In the genomic region with DNA sequence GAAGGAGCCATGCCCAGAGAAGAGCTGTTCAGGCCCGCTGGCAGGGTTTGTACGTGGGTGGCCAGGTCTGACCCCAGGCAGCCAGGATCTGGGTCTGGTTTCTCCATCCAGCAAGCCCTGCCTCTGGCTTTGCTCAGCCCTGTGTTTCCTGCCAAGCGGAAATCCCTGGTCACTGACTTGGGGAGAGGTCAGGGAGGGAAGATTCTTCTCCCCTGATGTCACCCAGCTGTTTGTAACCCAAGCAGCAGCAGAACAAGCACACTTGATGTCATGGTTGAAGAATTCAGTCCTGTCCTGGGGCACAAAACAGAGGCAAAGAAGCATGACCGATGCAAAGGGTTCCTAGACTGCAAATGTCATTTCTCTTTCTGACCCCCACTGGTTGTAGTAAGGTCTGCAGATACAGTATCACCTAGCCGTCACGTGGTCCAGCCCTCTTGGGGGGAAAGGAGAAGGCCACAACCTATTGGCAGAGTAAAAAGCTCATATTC, we compare ENCODE assay signal across 1 cellular context.
TF ChIP-seq lines count a peak whose summit lies in the region.

No MANE protein-coding gene starts in this region.

TF ChIP-seq in HEK293, 187 proteins besides CTCF, POLR2A, EP300 and RAD21 (continued from another document and continues in another):
- TF ChIP-seq, protein P1, sequence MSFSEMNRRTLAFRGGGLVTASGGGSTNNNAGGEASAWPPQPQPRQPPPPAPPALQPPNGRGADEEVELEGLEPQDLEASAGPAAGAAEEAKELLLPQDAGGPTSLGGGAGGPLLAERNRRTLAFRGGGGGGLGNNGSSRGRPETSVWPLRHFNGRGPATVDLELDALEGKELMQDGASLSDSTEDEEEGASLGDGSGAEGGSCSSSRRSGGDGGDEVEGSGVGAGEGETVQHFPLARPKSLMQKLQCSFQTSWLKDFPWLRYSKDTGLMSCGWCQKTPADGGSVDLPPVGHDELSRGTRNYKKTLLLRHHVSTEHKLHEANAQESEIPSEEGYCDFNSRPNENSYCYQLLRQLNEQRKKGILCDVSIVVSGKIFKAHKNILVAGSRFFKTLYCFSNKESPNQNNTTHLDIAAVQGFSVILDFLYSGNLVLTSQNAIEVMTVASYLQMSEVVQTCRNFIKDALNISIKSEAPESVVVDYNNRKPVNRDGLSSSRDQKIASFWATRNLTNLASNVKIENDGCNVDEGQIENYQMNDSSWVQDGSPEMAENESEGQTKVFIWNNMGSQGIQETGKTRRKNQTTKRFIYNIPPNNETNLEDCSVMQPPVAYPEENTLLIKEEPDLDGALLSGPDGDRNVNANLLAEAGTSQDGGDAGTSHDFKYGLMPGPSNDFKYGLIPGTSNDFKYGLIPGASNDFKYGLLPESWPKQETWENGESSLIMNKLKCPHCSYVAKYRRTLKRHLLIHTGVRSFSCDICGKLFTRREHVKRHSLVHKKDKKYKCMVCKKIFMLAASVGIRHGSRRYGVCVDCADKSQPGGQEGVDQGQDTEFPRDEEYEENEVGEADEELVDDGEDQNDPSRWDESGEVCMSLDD (tag by site-specific recombination; IDR thresholded peaks at IDR 0.05), result no peak
- TF ChIP-seq, protein P2, sequence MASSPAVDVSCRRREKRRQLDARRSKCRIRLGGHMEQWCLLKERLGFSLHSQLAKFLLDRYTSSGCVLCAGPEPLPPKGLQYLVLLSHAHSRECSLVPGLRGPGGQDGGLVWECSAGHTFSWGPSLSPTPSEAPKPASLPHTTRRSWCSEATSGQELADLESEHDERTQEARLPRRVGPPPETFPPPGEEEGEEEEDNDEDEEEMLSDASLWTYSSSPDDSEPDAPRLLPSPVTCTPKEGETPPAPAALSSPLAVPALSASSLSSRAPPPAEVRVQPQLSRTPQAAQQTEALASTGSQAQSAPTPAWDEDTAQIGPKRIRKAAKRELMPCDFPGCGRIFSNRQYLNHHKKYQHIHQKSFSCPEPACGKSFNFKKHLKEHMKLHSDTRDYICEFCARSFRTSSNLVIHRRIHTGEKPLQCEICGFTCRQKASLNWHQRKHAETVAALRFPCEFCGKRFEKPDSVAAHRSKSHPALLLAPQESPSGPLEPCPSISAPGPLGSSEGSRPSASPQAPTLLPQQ (tag by site-specific recombination; IDR thresholded peaks at IDR 0.05), result peak; percentile 83
- TF ChIP-seq, protein P3, sequence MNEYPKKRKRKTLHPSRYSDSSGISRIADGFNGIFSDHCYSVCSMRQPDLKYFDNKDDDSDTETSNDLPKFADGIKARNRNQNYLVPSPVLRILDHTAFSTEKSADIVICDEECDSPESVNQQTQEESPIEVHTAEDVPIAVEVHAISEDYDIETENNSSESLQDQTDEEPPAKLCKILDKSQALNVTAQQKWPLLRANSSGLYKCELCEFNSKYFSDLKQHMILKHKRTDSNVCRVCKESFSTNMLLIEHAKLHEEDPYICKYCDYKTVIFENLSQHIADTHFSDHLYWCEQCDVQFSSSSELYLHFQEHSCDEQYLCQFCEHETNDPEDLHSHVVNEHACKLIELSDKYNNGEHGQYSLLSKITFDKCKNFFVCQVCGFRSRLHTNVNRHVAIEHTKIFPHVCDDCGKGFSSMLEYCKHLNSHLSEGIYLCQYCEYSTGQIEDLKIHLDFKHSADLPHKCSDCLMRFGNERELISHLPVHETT (tag by site-specific recombination; IDR thresholded peaks at IDR 0.05), result peak; percentile 94
- TF ChIP-seq KLF9 (tag by site-specific recombination; IDR thresholded peaks at IDR 0.05; ENCODE audit: low read depth) (no peak), ZNF266 (tag by site-specific recombination; IDR thresholded peaks at IDR 0.05; ENCODE audit: low read depth) (no peak), ZNF114 (tag by site-specific recombination; IDR thresholded peaks at IDR 0.05) (no peak), ZNF600 (tag by site-specific recombination; IDR thresholded peaks at IDR 0.05) (peak; percentile 96), ZBTB1 (tag by site-specific recombination; IDR thresholded peaks at IDR 0.05) (no peak), KLF10 (tag by site-specific recombination; IDR thresholded peaks at IDR 0.05) (0 out of 2 replicates have a peak, but pooled peaks have one; percentile 29), ZNF621 (tag by site-specific recombination; IDR thresholded peaks at IDR 0.05) (no peak), ZNF174 (tag by site-specific recombination; IDR thresholded peaks at IDR 0.05) (no peak), ZNF133 (tag by site-specific recombination; IDR thresholded peaks at IDR 0.05) (no peak), ZNF843 (tag by site-specific recombination; IDR thresholded peaks at IDR 0.05) (0 out of 2 replicates have a peak, but pooled peaks have one; percentile 37), ZSCAN23 (tag by site-specific recombination; IDR thresholded peaks at IDR 0.05) (0 out of 2 replicates have a peak, but pooled peaks have one; percentile 69), ZNF274 (IDR thresholded peaks at IDR 0.05; ENCODE audit: low read length) (no peak), ZNF274 (tag by site-specific recombination; IDR thresholded peaks at IDR 0.05; ENCODE audit: borderline replicate concordance) (no peak), WT1 (tag by site-specific recombination; IDR thresholded peaks at IDR 0.05) (peak; percentile 84), SP7 (tag by site-specific recombination; IDR thresholded peaks at IDR 0.05) (peak; percentile 89), GLIS2 (tag by site-specific recombination; IDR thresholded peaks at IDR 0.05) (peak; percentile 68), ZNF629 (tag by site-specific recombination; IDR thresholded peaks at IDR 0.05) (peak; percentile 97), OVOL3 (tag by site-specific recombination; IDR thresholded peaks at IDR 0.05) (no peak), SCRT1 (tag by site-specific recombination; IDR thresholded peaks at IDR 0.05; ENCODE audit: borderline replicate concordance) (no peak), ZNF391 (tag by site-specific recombination; IDR thresholded peaks at IDR 0.05; ENCODE audit: borderline replicate concordance, low read depth) (peak; percentile 79; the same call in 1 of the 2 replicates), ZNF366 (tag by site-specific recombination; conservative IDR thresholded peaks at IDR 0.05) (peak; percentile 80), PRDM1 (tag by site-specific recombination; IDR thresholded peaks at IDR 0.05) (peak; percentile 15; the same call in 1 of the 2 replicates), MZF1 (tag by site-specific recombination; IDR thresholded peaks at IDR 0.05; ENCODE audit: borderline replicate concordance) (no peak), ZNF2 (tag by site-specific recombination; IDR thresholded peaks at IDR 0.05) (0 out of 2 replicates have a peak, but pooled peaks have one; percentile 63), GLIS1 (tag by site-specific recombination; IDR thresholded peaks at IDR 0.05) (peak; percentile 92), ZFHX2 (tag by site-specific recombination; conservative IDR thresholded peaks at IDR 0.05) (peak; percentile 28; the same call in 1 of the 2 replicates), ZNF146 (tag by site-specific recombination; IDR thresholded peaks at IDR 0.05) (no peak), ZFP37 (tag by site-specific recombination; IDR thresholded peaks at IDR 0.05) (peak; percentile 97), GLI2 (tag by site-specific recombination; IDR thresholded peaks at IDR 0.05; ENCODE audit: borderline replicate concordance, low read depth) (no peak), ZNF175 (tag by site-specific recombination; IDR thresholded peaks at IDR 0.05) (no peak), IKZF3 (tag by site-specific recombination; IDR thresholded peaks at IDR 0.05) (no peak), BCL11A (tag by site-specific recombination; IDR thresholded peaks at IDR 0.05; ENCODE audit: low read depth) (peak; percentile 90), ZSCAN16 (tag by site-specific recombination; IDR thresholded peaks at IDR 0.05) (no peak), BCL11B (tag by site-specific recombination; IDR thresholded peaks at IDR 0.05; ENCODE audit: low read depth) (no peak), ZNF792 (tag by site-specific recombination; IDR thresholded peaks at IDR 0.05) (no peak), ZNF394 (tag by site-specific recombination; IDR thresholded peaks at IDR 0.05; ENCODE audit: borderline replicate concordance) (peak; percentile 59; the same call in 1 of the 2 replicates)
- TF ChIP-seq, protein P4, sequence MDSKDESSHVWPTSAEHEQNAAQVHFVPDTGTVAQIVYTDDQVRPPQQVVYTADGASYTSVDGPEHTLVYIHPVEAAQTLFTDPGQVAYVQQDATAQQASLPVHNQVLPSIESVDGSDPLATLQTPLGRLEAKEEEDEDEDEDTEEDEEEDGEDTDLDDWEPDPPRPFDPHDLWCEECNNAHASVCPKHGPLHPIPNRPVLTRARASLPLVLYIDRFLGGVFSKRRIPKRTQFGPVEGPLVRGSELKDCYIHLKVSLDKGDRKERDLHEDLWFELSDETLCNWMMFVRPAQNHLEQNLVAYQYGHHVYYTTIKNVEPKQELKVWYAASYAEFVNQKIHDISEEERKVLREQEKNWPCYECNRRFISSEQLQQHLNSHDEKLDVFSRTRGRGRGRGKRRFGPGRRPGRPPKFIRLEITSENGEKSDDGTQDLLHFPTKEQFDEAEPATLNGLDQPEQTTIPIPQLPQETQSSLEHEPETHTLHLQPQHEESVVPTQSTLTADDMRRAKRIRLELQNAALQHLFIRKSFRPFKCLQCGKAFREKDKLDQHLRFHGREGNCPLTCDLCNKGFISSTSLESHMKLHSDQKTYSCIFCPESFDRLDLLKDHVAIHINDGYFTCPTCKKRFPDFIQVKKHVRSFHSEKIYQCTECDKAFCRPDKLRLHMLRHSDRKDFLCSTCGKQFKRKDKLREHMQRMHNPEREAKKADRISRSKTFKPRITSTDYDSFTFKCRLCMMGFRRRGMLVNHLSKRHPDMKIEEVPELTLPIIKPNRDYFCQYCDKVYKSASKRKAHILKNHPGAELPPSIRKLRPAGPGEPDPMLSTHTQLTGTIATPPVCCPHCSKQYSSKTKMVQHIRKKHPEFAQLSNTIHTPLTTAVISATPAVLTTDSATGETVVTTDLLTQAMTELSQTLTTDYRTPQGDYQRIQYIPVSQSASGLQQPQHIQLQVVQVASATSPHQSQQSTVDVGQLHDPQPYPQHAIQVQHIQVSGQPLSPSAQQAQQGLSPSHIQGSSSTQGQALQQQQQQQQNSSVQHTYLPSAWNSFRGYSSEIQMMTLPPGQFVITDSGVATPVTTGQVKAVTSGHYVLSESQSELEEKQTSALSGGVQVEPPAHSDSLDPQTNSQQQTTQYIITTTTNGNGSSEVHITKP (tag by site-specific recombination; IDR thresholded peaks at IDR 0.05), result peak; percentile 63
- TF ChIP-seq, protein P5, sequence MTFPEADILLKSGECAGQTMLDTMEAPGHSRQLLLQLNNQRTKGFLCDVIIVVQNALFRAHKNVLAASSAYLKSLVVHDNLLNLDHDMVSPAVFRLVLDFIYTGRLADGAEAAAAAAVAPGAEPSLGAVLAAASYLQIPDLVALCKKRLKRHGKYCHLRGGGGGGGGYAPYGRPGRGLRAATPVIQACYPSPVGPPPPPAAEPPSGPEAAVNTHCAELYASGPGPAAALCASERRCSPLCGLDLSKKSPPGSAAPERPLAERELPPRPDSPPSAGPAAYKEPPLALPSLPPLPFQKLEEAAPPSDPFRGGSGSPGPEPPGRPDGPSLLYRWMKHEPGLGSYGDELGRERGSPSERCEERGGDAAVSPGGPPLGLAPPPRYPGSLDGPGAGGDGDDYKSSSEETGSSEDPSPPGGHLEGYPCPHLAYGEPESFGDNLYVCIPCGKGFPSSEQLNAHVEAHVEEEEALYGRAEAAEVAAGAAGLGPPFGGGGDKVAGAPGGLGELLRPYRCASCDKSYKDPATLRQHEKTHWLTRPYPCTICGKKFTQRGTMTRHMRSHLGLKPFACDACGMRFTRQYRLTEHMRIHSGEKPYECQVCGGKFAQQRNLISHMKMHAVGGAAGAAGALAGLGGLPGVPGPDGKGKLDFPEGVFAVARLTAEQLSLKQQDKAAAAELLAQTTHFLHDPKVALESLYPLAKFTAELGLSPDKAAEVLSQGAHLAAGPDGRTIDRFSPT (tag by site-specific recombination; IDR thresholded peaks at IDR 0.05), result peak; percentile 88
- TF ChIP-seq, protein P6, sequence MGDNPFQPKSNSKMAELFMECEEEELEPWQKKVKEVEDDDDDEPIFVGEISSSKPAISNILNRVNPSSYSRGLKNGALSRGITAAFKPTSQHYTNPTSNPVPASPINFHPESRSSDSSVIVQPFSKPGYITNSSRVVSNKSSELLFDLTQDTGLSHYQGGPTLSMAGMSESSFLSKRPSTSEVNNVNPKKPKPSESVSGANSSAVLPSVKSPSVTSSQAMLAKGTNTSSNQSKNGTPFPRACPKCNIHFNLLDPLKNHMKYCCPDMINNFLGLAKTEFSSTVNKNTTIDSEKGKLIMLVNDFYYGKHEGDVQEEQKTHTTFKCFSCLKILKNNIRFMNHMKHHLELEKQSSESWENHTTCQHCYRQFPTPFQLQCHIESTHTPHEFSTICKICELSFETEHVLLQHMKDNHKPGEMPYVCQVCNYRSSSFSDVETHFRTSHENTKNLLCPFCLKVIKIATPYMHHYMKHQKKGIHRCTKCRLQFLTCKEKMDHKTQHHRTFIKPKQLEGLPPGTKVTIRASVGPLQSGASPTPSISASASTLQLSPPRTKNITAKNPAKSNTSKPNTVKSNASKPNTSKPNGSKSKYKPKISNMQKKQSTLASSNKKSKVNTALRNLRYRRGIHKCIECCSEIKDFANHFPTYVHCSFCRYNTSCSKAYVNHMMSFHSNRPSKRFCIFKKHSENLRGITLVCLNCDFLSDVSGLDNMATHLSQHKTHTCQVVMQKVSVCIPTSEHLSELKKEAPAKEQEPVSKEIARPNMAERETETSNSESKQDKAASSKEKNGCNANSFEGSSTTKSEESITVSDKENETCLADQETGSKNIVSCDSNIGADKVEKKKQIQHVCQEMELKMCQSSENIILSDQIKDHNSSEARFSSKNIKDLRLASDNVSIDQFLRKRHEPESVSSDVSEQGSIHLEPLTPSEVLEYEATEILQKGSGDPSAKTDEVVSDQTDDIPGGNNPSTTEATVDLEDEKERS (tag by site-specific recombination; IDR thresholded peaks at IDR 0.05), result peak; percentile 82; the same call in 1 of the 2 replicates
- TF ChIP-seq, protein P7, sequence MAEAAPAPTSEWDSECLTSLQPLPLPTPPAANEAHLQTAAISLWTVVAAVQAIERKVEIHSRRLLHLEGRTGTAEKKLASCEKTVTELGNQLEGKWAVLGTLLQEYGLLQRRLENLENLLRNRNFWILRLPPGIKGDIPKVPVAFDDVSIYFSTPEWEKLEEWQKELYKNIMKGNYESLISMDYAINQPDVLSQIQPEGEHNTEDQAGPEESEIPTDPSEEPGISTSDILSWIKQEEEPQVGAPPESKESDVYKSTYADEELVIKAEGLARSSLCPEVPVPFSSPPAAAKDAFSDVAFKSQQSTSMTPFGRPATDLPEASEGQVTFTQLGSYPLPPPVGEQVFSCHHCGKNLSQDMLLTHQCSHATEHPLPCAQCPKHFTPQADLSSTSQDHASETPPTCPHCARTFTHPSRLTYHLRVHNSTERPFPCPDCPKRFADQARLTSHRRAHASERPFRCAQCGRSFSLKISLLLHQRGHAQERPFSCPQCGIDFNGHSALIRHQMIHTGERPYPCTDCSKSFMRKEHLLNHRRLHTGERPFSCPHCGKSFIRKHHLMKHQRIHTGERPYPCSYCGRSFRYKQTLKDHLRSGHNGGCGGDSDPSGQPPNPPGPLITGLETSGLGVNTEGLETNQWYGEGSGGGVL (tag by site-specific recombination; IDR thresholded peaks at IDR 0.05), result peak; percentile 46; the same call in 1 of the 2 replicates
- TF ChIP-seq, protein P8, sequence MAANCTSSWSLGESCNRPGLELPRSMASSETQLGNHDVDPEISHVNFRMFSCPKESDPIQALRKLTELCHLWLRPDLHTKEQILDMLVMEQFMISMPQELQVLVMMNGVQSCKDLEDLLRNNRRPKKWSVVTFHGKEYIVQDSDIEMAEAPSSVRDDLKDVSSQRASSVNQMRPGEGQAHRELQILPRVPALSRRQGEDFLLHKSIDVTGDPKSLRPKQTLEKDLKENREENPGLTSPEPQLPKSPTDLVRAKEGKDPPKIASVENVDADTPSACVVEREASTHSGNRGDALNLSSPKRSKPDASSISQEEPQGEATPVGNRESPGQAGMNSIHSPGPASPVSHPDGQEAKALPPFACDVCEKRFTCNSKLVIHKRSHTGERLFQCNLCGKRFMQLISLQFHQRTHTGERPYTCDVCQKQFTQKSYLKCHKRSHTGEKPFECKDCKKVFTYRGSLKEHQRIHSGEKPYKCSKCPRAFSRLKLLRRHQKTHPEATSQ (tag by site-specific recombination; IDR thresholded peaks at IDR 0.05), result no peak
